ENCODE assay signal across 13 cellular contexts in genomic region chr12:113007166-113007565, GRCh38. TPM values are rescaled to one million over a fixed set of nuclear protein-coding genes. Genes with fewer than 3 reads are reported as not detected.
DNase-seq lines count a peak whose midpoint lies in the region; ATAC-seq and TF ChIP-seq lines count a peak whose summit lies in the region.
"Had no signal": no experiment of that assay in that cellular context is flagged by ENCODE, and none has a peak within 500 bp of the region (broad histone marks: within the 10 kb centered on the region; RNA-seq: fewer than 3 reads in every experiment).

No MANE protein-coding gene starts in this region.

- H3K36me3 ChIP-seq in A673 (ENCODE audit: insufficient read depth, low read length, poor library complexity, severe bottlenecking): no peaks in the 10 kb centered on the region
- peaks cover 0 to 5% (median 0%) of the 10 kb centered on the region in 4 donors for H3K36me3 ChIP-seq in sigmoid colon

- no TSS peak for BruUV-seq in A673 (replicated peaks; lab: Mats Ljungman, UMichigan)

- CTCF ChIA-PET in A673 (lab: Charles Lee): interaction anchor here (0.8 kb wide), 1 partner anchor 14 kb away, joined by 3 read pairs; no protein-coding TSS in a partner anchor

- TF ChIP-seq EP300 in sigmoid colon (IDR thresholded peaks at IDR 0.05): no peak

- DNase-seq in A673 (ENCODE audit: low spot score): peak; percentile 9
- peak; percentile 24 for DNase-seq in GOT3 (lab: John Stamatoyannopoulos, UW)
- peak; percentile 4 for DNase-seq in T1000 (lab: John Stamatoyannopoulos, UW)
- DNase-seq in fibroblast of villous mesenchyme (ENCODE audit: low read depth): peak; percentile 8
- DNase-seq in activated CD4-positive, CD25-positive, alpha-beta regulatory T cell (lab: John Stamatoyannopoulos, UW): no peak
- no peak for DNase-seq in dorsolateral prefrontal cortex
- DNase-seq in sigmoid colon: no peak
- DNase-seq: activated T-cell treated with anti-CD3 and anti-CD28 coated beads, Interleukin-2, amount 50 U/mL, for 72 hours; effector memory CD4-positive, alpha-beta T cell; NK-92 treated with Interleukin-12 subunit alpha and Interleukin-12 subunit beta, amount 100 ng/mL, for 24 hours; occipital lobe had no signal

- intact Hi-C loops in A673 (cut with micrococcal nuclease; ENCODE audit: unreplicated experiment) (no loop called here), dorsolateral prefrontal cortex (cut with DNase I) (no loop called here), sigmoid colon (cut with DNase I) (loop anchor here (10.0 kb wide), 1 partner anchor 102 kb away; the partner anchor contains the start of gene OAS1)

- H3K27ac ChIP-seq in A673 (ENCODE audit: low read depth, low read length, poor library complexity, severe bottlenecking): no peak overlapping the region
- no peak overlapping the region for H3K27ac ChIP-seq in dorsolateral prefrontal cortex
- H3K27ac ChIP-seq in sigmoid colon: no peak overlapping the region

- H3K27me3 ChIP-seq in A673 (replicated peaks; ENCODE audit: insufficient read depth, low read depth, low read length, poor library complexity) (no peaks in the 10 kb centered on the region), dorsolateral prefrontal cortex (peaks cover 0 to 4% (median 0%) of the 10 kb centered on the region in 45 donors), sigmoid colon (no peaks in the 10 kb centered on the region)

- POLR2A ChIA-PET in A673 (lab: Charles Lee; ENCODE audit: low non-redundant PET): no interaction called here

- TF ChIP-seq CTCF in A673 (conservative IDR thresholded peaks at IDR 0.05; ENCODE audit: low read depth, low read length) (no peak), fibroblast of villous mesenchyme (IDR thresholded peaks at IDR 0.05; ENCODE audit: insufficient read depth, low read depth, low read length) (no peak), dorsolateral prefrontal cortex (IDR thresholded peaks at IDR 0.05 in 54 of 56, conservative IDR thresholded peaks at IDR 0.05 in 2 of 56; ENCODE audit: low read depth in 1 of 56, partially characterized antibody in 56 of 56) (no peak), sigmoid colon (IDR thresholded peaks at IDR 0.05) (no peak)

- TF ChIP-seq POLR2A in sigmoid colon (IDR thresholded peaks at IDR 0.05): no peak

- H3K4me1 ChIP-seq in A673 (ENCODE audit: insufficient read depth, low read length, poor library complexity, severe bottlenecking) (no peaks in the 10 kb centered on the region), sigmoid colon (no peaks in the 10 kb centered on the region)

- peaks cover 7% of the 10 kb centered on the region for H3K9me3 ChIP-seq in A673 (ENCODE audit: low read depth, low read length, poor library complexity, severe bottlenecking)
- peaks cover 0 to 5% (median 0%) of the 10 kb centered on the region in 4 donors for H3K9me3 ChIP-seq in sigmoid colon

- H3K4me3 ChIP-seq in A673 (ENCODE audit: low read depth, low read length, poor library complexity, severe bottlenecking): no peak overlapping the region
- no peak overlapping the region for H3K4me3 ChIP-seq in fibroblast of villous mesenchyme (ENCODE audit: low read depth, low read length)
- no peak overlapping the region for H3K4me3 ChIP-seq in dorsolateral prefrontal cortex
- no peak overlapping the region for H3K4me3 ChIP-seq in sigmoid colon

- ATAC-seq in HG03457 (IDR thresholded peaks at IDR 0.05; ENCODE audit: unreplicated experiment): no peak
- ATAC-seq: activated CD4-positive, CD25-positive, alpha-beta regulatory T cell treated with anti-CD3 and anti-CD28 coated beads, Interleukin-2, amount 50 U/mL, for 24 hours; activated T-cell treated with anti-CD3 and anti-CD28 coated beads, Interleukin-2, amount 50 U/mL, for 72 hours had no signal

- 74 to 92% methylated on average over 4 of the region's 4 CpGs for WGBS in sigmoid colon, 2 donors

RNA-seq across cellular contexts. Expression of gene OAS2, which starts 28.8 kb away (rescaled TPM):
- not detected in 2 replicates for total RNA-seq in A673 (2021)
- total RNA-seq in fibroblast of villous mesenchyme: 2.3 and 5.6 TPM in 2 replicates
- 10 to 100 TPM in 6 of 120 experiments, 1 to 10 TPM in 114; 1.4 to 49.9 (median 4.3) TPM for total RNA-seq in dorsolateral prefrontal cortex
- total RNA-seq in sigmoid colon: 1 to 10 TPM; 2.0 to 5.7 (median 2.9) TPM
- polyA plus RNA-seq in sigmoid colon: 10 to 100 TPM in 1 of 3 donors, 1 to 10 TPM in 2; 3.9 to 28.8 (median 6.0) TPM

RNA-seq across cellular contexts. Expression of gene DTX1, which starts 49.4 kb away (rescaled TPM):
- total RNA-seq in A673 (2021) (5.5 and 6.1 TPM in 2 replicates), fibroblast of villous mesenchyme (not detected in 2 replicates), dorsolateral prefrontal cortex (100 to 1,000 TPM in 1 of 120 experiments, 10 to 100 TPM in 119; 24.5 to 108 (median 51.0) TPM), sigmoid colon (1 to 10 TPM; 2.8 to 8.0 (median 3.4) TPM)
- polyA plus RNA-seq in sigmoid colon: 10 to 100 TPM in 1 of 3 donors, 1 to 10 TPM in 2; 1.2 to 15.8 (median 3.0) TPM

Comparison
In these comparisons a context has a peak if more than half of its experiments do, and no peak if none do; other contexts are left out.
1. DNase-seq: peak in A673 (single experiment), GOT3 (single experiment), T1000 (single experiment) and fibroblast of villous mesenchyme (single experiment); none in activated CD4-positive, CD25-positive, alpha-beta regulatory T cell (0 of 4), dorsolateral prefrontal cortex (0 of 10) and sigmoid colon (single experiment).